ENCODE assay signal across 1 cellular context in genomic region chr4:125590158-125590557, GRCh38.
TF ChIP-seq lines count a peak whose summit lies in the region.

No MANE protein-coding gene starts in this region.

TF ChIP-seq in HepG2, 621 proteins besides CTCF, POLR2A, EP300 and RAD21 (continued from another document):
- TF ChIP-seq HNF1A (IDR thresholded peaks at IDR 0.05; ENCODE audit: low read depth), result peak; percentile 52; the same call in 1 of the 2 replicates
- TF ChIP-seq HNF1A (CRISPR knock-in tag; IDR thresholded peaks at IDR 0.05; ENCODE audit: borderline replicate concordance), result no peak
- no peak for TF ChIP-seq HNRNPK (IDR thresholded peaks at IDR 0.05; ENCODE audit: low read depth, low read length, poor library complexity, severe bottlenecking)
- TF ChIP-seq NCOR1 (IDR thresholded peaks at IDR 0.05; ENCODE audit: borderline replicate concordance, low read length), result peak; percentile 27; the same call in 1 of the 2 replicates
- no peak for TF ChIP-seq CCAR2 (optimal IDR thresholded peaks at IDR 0.05; ENCODE audit: low read depth, low read length)
- TF ChIP-seq TEAD2 (CRISPR knock-in tag; IDR thresholded peaks at IDR 0.05), result no peak
- TF ChIP-seq ZNF30 (CRISPR knock-in tag; IDR thresholded peaks at IDR 0.05), result no peak
- TF ChIP-seq BCL6 (CRISPR knock-in tag; IDR thresholded peaks at IDR 0.05), result 0 out of 2 replicates have a peak, but pooled peaks have one; percentile 16
